ENCODE assay signal across 1 cellular context in the genomic region with DNA sequence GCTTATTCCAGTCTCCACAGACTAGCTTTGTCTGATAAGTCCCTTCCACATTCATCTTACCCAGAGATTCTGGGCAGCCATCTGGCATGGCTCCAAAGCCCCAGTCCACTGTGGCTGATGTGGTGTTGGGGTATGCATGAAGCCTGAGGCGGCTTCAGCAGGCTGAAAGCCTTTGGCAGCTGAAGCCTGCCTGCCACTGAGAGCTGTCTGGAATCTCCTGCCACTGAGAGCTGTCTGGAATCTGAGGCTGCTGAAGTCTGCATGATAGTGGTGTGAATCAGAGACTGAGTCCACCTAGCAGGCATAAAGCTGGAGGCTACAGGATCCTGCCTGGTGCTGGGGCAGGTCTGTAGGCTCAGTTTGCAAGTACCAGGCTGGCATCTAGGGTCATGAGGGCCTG.
TF ChIP-seq lines count a peak whose summit lies in the region.

No MANE protein-coding gene starts in this region.

TF ChIP-seq in H1, 55 proteins besides CTCF, POLR2A, EP300 and RAD21 (continued from another document):
- TF ChIP-seq MAFK (IDR thresholded peaks at IDR 0.05; ENCODE audit: low read depth, low read length) (no peak), CEBPB (IDR thresholded peaks at IDR 0.05; ENCODE audit: low read depth, low read length) (no peak), KDM4A (IDR thresholded peaks at IDR 0.05; ENCODE audit: low read depth, low read length, severe bottlenecking) (no peak), TAF7 (optimal IDR thresholded peaks at IDR 0.05; ENCODE audit: borderline replicate concordance, low read depth, low read length) (no peak)
TF ChIP-seq in H1: peak in this region for 0.
